Comparison of ENCODE assay signal across 30 cellular contexts in genomic region chr14:36843410-36843809, GRCh38.
A peak's percentile ranks its signal among the peaks of the same experiment; 100 is the strongest.
DNase-seq lines count a peak whose midpoint lies in the region; ATAC-seq, FAIRE-seq and TF ChIP-seq lines count a peak whose summit lies in the region.
"Had no signal": no experiment of that assay in that cellular context is flagged by ENCODE, and none has a peak within 500 bp of the region (broad histone marks: within the 10 kb centered on the region; RNA-seq: fewer than 3 reads in every experiment).

No MANE protein-coding gene starts in this region.

- BruUV-seq in HepG2 (replicated peaks; lab: Mats Ljungman, UMichigan) (no TSS peak), K562 (replicated peaks; lab: Mats Ljungman, UMichigan) (no TSS peak)

- TF ChIP-seq RAD21 in HepG2 (CRISPR knock-in tag; IDR thresholded peaks at IDR 0.05) (no peak), K562 (CRISPR knock-in tag; conservative IDR thresholded peaks at IDR 0.05 in 1 of 2, IDR thresholded peaks at IDR 0.05 in 1 of 2) (no peak)

- H3K4me2 ChIP-seq in HepG2 (ENCODE audit: low read depth, low read length) (no peak overlapping the region), K562 (ENCODE audit: insufficient read depth, low read length) (no peak overlapping the region)
- H3K4me2 ChIP-seq: A549; BLaER1; BLaER1 treated with 17β-estradiol and CSF1 and Interleukin-3, amounts not matched to agents 10 nM and 100 nM had no signal

- no peak for TF ChIP-seq CTCF in HepG2 (CRISPR knock-in tag; IDR thresholded peaks at IDR 0.05)
- no peak for TF ChIP-seq CTCF in right lobe of liver (IDR thresholded peaks at IDR 0.05)
- TF ChIP-seq CTCF in K562 (IDR thresholded peaks at IDR 0.05 in 2 of 3, conservative IDR thresholded peaks at IDR 0.05 in 1 of 3; ENCODE audit: insufficient read depth in 2 of 3, low read depth in 1 of 3, low read length in 3 of 3) = no peak
- no peak for TF ChIP-seq CTCF in sigmoid colon (IDR thresholded peaks at IDR 0.05)

- H3K27ac ChIP-seq in HepG2 (ENCODE audit: extremely low read length, insufficient read depth, low read length) (no peak overlapping the region), right lobe of liver (no peak overlapping the region), K562 (ENCODE audit: extremely low read depth, low read depth, low read length) (no peak overlapping the region), sigmoid colon (no peak overlapping the region)
- H3K27ac ChIP-seq: 22Rv1; A549; BLaER1; BLaER1 treated with 17β-estradiol and CSF1 and Interleukin-3, amounts not matched to agents 10 nM and 100 nM had no signal

- 0% methylated on average over 1 of the region's 1 CpG for WGBS in HepG2 (ENCODE audit: low lambda C conversion rate)
- 27% methylated on average over 1 of the region's 1 CpG for WGBS in right lobe of liver (ENCODE audit: insufficient coverage, low coverage, low lambda C conversion rate, missing lambda C conversion rate)
- WGBS in K562 (ENCODE audit: insufficient coverage, low coverage, missing lambda C conversion rate) = 7% methylated on average over 1 of the region's 1 CpG
- 84 to 87% methylated on average over 1 of the region's 1 CpG for WGBS in sigmoid colon, 2 donors

- POLR2A ChIA-PET in HepG2 (lab: Yijun Ruan, JAX) = no interaction called here
- POLR2A ChIA-PET in K562 (lab: Yijun Ruan, JAX) = no interaction called here

- TF ChIP-seq POLR2A in HepG2 (IDR thresholded peaks at IDR 0.05; ENCODE audit: insufficient read depth in 1 of 2, low read depth in 2 of 2, low read length in 2 of 2) (no peak), right lobe of liver (IDR thresholded peaks at IDR 0.05) (no peak), K562 (conservative IDR thresholded peaks at IDR 0.05) (no peak), sigmoid colon (IDR thresholded peaks at IDR 0.05) (no peak)

- H3K4me3 ChIP-seq in HepG2 (replicated peaks in 1 of 3; ENCODE audit: insufficient read depth in 1 of 3, low read depth in 2 of 3, low read length in 3 of 3) (no peak overlapping the region), right lobe of liver (no peak overlapping the region), K562 (no peak overlapping the region), sigmoid colon (no peak overlapping the region)
- H3K4me3 ChIP-seq: A549; BLaER1; BLaER1 treated with 17β-estradiol and CSF1 and Interleukin-3, amounts not matched to agents 10 nM and 100 nM had no signal

- H3K9me1 ChIP-seq in K562 (ENCODE audit: control insufficient read depth, insufficient read depth, low read length) = peaks cover 6% of the 10 kb centered on the region

- H3K9ac ChIP-seq in HepG2 (ENCODE audit: insufficient read depth, low read depth, low read length) (no peak overlapping the region), K562 (ENCODE audit: insufficient read depth in 1 of 2, low read depth in 2 of 2, low read length in 2 of 2) (no peak overlapping the region)
- H3K9ac ChIP-seq: BLaER1; BLaER1 treated with 17β-estradiol and CSF1 and Interleukin-3, amounts not matched to agents 10 nM and 100 nM had no signal

- no peak for FAIRE-seq in HepG2 (lab: Jason Lieb, UNC)
- FAIRE-seq in K562 (lab: Jason Lieb, UNC) = no peak
- FAIRE-seq: A204.1, A549, D721Med had no signal

- intact Hi-C loops in HepG2 (cut with micrococcal nuclease; ENCODE audit: unreplicated experiment) = no loop called here
- intact Hi-C loops in right lobe of liver (cut with DNase I) = no loop called here
- intact Hi-C loops in K562 (cut with micrococcal nuclease) = no loop called here
- intact Hi-C loops in sigmoid colon (cut with DNase I) = no loop called here

- H3K79me2 ChIP-seq in HepG2 (ENCODE audit: insufficient read depth, low read length) = no peaks in the 10 kb centered on the region
- H3K79me2 ChIP-seq in K562 (ENCODE audit: control insufficient read depth, insufficient read depth, low read length) = no peaks in the 10 kb centered on the region

- ATAC-seq in HepG2 (no peak), right lobe of liver (no peak), K562 (no peak)
- ATAC-seq: A549; CD8-positive, alpha-beta T cell had no signal

- H3K27me3 ChIP-seq in HepG2 (ENCODE audit: control insufficient read depth in 1 of 2, insufficient read depth in 2 of 2, low read length in 2 of 2) (no peaks in the 10 kb centered on the region), right lobe of liver (no peaks in the 10 kb centered on the region), K562 (ENCODE audit: control insufficient read depth in 2 of 2, insufficient read depth in 2 of 2, low read length in 2 of 2) (no peaks in the 10 kb centered on the region), sigmoid colon (no peaks in the 10 kb centered on the region)
- H3K27me3 ChIP-seq: BE2C; BLaER1; BLaER1 treated with 17β-estradiol and CSF1 and Interleukin-3, amounts not matched to agents 10 nM and 100 nM had no signal

- no peak for TF ChIP-seq EP300 in HepG2 (IDR thresholded peaks at IDR 0.05; ENCODE audit: low read depth in 2 of 2, low read length in 2 of 2)
- TF ChIP-seq EP300 in HepG2 (CRISPR knock-in tag; IDR thresholded peaks at IDR 0.05; ENCODE audit: borderline replicate concordance) = no peak
- no peak for TF ChIP-seq EP300 in K562 (IDR thresholded peaks at IDR 0.05; ENCODE audit: low read length)
- no peak for TF ChIP-seq EP300 in sigmoid colon (IDR thresholded peaks at IDR 0.05)

- DNase-seq in HepG2 (ENCODE audit: low spot score) = no peak
- DNase-seq in right lobe of liver = no peak
- DNase-seq in K562 (ENCODE audit: extremely low read depth in 1 of 4, low spot score in 3 of 4) = no peak
- DNase-seq in sigmoid colon = no peak
- DNase-seq: 8988T; ACHN; AML-193; BE2C; C1 segment of cervical spinal cord; Caco-2; Calu3; CD4-positive, alpha-beta memory T cell; CD4-positive, alpha-beta T cell; CD4-positive, CD25-positive, alpha-beta regulatory T cell; CD8-positive, alpha-beta memory T cell; CD8-positive, alpha-beta T cell; COR-L47; DMS 273 treated with DMSO at 0.1 percent for 48 hours; DMS153; DMS53; DMS79; DMS79 treated with DMSO at 0.1 percent for 48 hours; DND-41; EL had no signal

- H3K36me3 ChIP-seq in HepG2 (replicated peaks in 1 of 2; ENCODE audit: control insufficient read depth in 1 of 2, insufficient read depth in 2 of 2, low read length in 2 of 2) = no peaks in the 10 kb centered on the region
- no peaks in the 10 kb centered on the region for H3K36me3 ChIP-seq in right lobe of liver
- H3K36me3 ChIP-seq in K562 (ENCODE audit: control insufficient read depth, insufficient read depth, low read length) = no peaks in the 10 kb centered on the region
- H3K36me3 ChIP-seq in sigmoid colon = no peaks in the 10 kb centered on the region
- H3K36me3 ChIP-seq: BE2C; BLaER1; BLaER1 treated with 17β-estradiol and CSF1 and Interleukin-3, amounts not matched to agents 10 nM and 100 nM had no signal

- H4K20me1 ChIP-seq in HepG2 (ENCODE audit: insufficient read depth, low read length) = no peaks in the 10 kb centered on the region
- no peaks in the 10 kb centered on the region for H4K20me1 ChIP-seq in K562 (replicated peaks; ENCODE audit: control insufficient read depth, insufficient read depth, low read length)
- H4K20me1 ChIP-seq: BLaER1; BLaER1 treated with 17β-estradiol and CSF1 and Interleukin-3, amounts not matched to agents 10 nM and 100 nM had no signal

- H3K9me3 ChIP-seq in HepG2 (ENCODE audit: low read length) (no peaks in the 10 kb centered on the region), right lobe of liver (peaks cover 0 to 3% (median 0%) of the 10 kb centered on the region in 4 donors), K562 (replicated peaks; ENCODE audit: control insufficient read depth, insufficient read depth, low read depth, low read length) (no peaks in the 10 kb centered on the region), sigmoid colon (no peaks in the 10 kb centered on the region)
- H3K9me3 ChIP-seq: A549; BE2C; BLaER1; BLaER1 treated with 17β-estradiol and CSF1 and Interleukin-3, amounts not matched to agents 10 nM and 100 nM; Caco-2 had no signal

- H2AFZ ChIP-seq in HepG2 (ENCODE audit: low read length) (no peak overlapping the region), K562 (ENCODE audit: low read depth, low read length) (no peak overlapping the region)

- CTCF ChIA-PET in HepG2 (lab: Yijun Ruan, JAX; ENCODE audit: low intra/inter-chr PET ratio, low total read pairs) (no interaction called here), K562 (lab: Yijun Ruan, JAX; ENCODE audit: low intra/inter-chr PET ratio) (no interaction called here)

- H3K4me1 ChIP-seq in HepG2 (ENCODE audit: insufficient read depth, low read length) (no peaks in the 10 kb centered on the region), right lobe of liver (no peaks in the 10 kb centered on the region), K562 (replicated peaks in 1 of 2; ENCODE audit: control insufficient read depth in 2 of 2, insufficient read depth in 2 of 2, low read length in 2 of 2) (peaks cover 0 to 11% of the 10 kb centered on the region in 2 experiments; a peak in 3 of 5 replicates), sigmoid colon (no peaks in the 10 kb centered on the region)
- H3K4me1 ChIP-seq: A549; BE2C; BLaER1; BLaER1 treated with 17β-estradiol and CSF1 and Interleukin-3, amounts not matched to agents 10 nM and 100 nM; Caco-2 had no signal

- in situ Hi-C loops in HepG2 (cut with HindIII; ENCODE audit: extremely low pct_ligation_motif_present, low pct_unique_long_range_greater_than_20kb) = no loop called here
- in situ Hi-C loops in K562 (cut with MboI) = no loop called here

TF ChIP-seq in HepG2, 621 proteins besides CTCF, POLR2A, EP300 and RAD21:
- TF ChIP-seq KAT7 (CRISPR knock-in tag; IDR thresholded peaks at IDR 0.05; ENCODE audit: borderline replicate concordance) = no peak
- TF ChIP-seq NFE2L2 (IDR thresholded peaks at IDR 0.05; ENCODE audit: low read length) = peak; percentile 32; the same call in 1 of the 2 replicates

TF ChIP-seq in K562, 482 proteins besides CTCF, POLR2A, EP300 and RAD21:
- no peak for TF ChIP-seq ZC3H8 (IDR thresholded peaks at IDR 0.05)
- peak; percentile 56 for TF ChIP-seq MAFG (tag; conservative IDR thresholded peaks at IDR 0.05)
- TF ChIP-seq ZNF316 (IDR thresholded peaks at IDR 0.05) = peak; percentile 54
- TF ChIP-seq C11orf30 (IDR thresholded peaks at IDR 0.05; ENCODE audit: low read depth) = peak; percentile 41

Comparison
In these comparisons a context has a peak if more than half of its experiments do, and no peak if none do; other contexts are left out.
1. Of the 241 proteins assayed by ChIP-seq in both HepG2 and K562: peak only in HepG2: none; only in K562: MAFG; in both: none; in neither: 240.